12 cellular contexts compared by ENCODE assay signal in the genomic region with DNA sequence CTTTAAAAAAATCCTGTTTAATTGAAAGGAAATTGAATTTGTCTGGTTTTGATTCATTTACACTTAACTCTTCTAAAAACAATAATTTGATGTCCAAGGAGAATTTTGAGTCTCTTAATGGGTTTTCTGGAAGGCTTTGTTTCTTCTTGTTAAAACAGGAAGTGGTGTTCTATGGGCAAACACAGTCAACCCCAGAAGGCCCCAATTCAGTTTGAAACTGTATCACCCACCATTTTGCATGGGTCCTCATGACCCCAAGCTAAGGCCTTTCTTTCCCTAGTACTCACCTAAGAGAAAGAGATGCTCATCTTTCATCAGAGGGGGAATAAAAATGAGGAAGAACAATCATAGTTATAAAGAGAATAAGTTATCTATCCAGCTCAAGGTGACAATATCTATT. TPM values are rescaled to one million over a fixed set of nuclear protein-coding genes. Genes with fewer than 3 reads are reported as not detected.
A peak's percentile ranks its signal among the peaks of the same experiment; 100 is the strongest.
DNase-seq lines count a peak whose midpoint lies in the region; ATAC-seq and TF ChIP-seq lines count a peak whose summit lies in the region.
"Had no signal": no experiment of that assay in that cellular context is flagged by ENCODE, and none has a peak within 500 bp of the region (broad histone marks: within the 10 kb centered on the region; RNA-seq: fewer than 3 reads in every experiment).

No MANE protein-coding gene starts in this region.

- no peak overlapping the region for H3K9ac ChIP-seq in parathyroid adenoma

- H3K36me3 ChIP-seq in parathyroid adenoma (ENCODE audit: control insufficient read depth, insufficient read depth, low read length), result no peaks in the 10 kb centered on the region

- TF ChIP-seq CTCF in parathyroid adenoma (IDR thresholded peaks at IDR 0.05), result no peak
- TF ChIP-seq CTCF in foreskin fibroblast (IDR thresholded peaks at IDR 0.05; ENCODE audit: low read depth, low read length), result no peak

- no peaks in the 10 kb centered on the region for H3K27me3 ChIP-seq in parathyroid adenoma (ENCODE audit: control insufficient read depth, insufficient read depth, low read length)

- peak overlapping the region; percentile 7 for H3K27ac ChIP-seq in parathyroid adenoma

- no peak overlapping the region for H3K4me2 ChIP-seq in parathyroid adenoma (ENCODE audit: low read length)

- no peaks in the 10 kb centered on the region for H3K79me2 ChIP-seq in parathyroid adenoma

- DNase-seq in activated CD8-positive, alpha-beta memory T cell treated with anti-CD3 and anti-CD28 coated beads for 24 hours, result peak; percentile 43
- DNase-seq in activated CD8-positive, alpha-beta memory T cell treated with anti-CD3 and anti-CD28 coated beads, Interleukin-2, amount 50 U/mL, for 48 hours, result no peak
- DNase-seq in activated T-cell treated with anti-CD3 and anti-CD28 coated beads, Interleukin-2, amount 50 U/mL, for 48 hours, result peak; percentile 11 to 15
- no peak for DNase-seq in occipital lobe (lab: John Stamatoyannopoulos, UW)
- no peak for DNase-seq in foreskin fibroblast
- DNase-seq in NCI-H446 treated with DMSO at 0.1 percent for 48 hours (lab: John Stamatoyannopoulos, UW), result no peak
- DNase-seq: amniotic stem cell, NCI-H1105, NCI-H524 treated with DMSO at 0.1 percent for 48 hours, small intestine had no signal

- H3K9me3 ChIP-seq in parathyroid adenoma (ENCODE audit: control insufficient read depth, low read length), result no peaks in the 10 kb centered on the region

- peak; percentile 57 for ATAC-seq in HG03342 (IDR thresholded peaks at IDR 0.05; ENCODE audit: unreplicated experiment)

- no peaks in the 10 kb centered on the region for H3K4me1 ChIP-seq in parathyroid adenoma

- H3K4me3 ChIP-seq in parathyroid adenoma (ENCODE audit: low read depth, low read length) (no peak overlapping the region), foreskin fibroblast (ENCODE audit: low read depth in 1 of 2, low read length in 2 of 2) (no peak overlapping the region)

- H2AFZ ChIP-seq in parathyroid adenoma, result no peak overlapping the region

RNA-seq across cellular contexts. Expression of gene FLI1, which starts 10.6 kb away (rescaled TPM):
- total RNA-seq in occipital lobe, result 4.7 TPM

Comparison
In these comparisons a context has a peak if more than half of its experiments do, and no peak if none do; other contexts are left out.
1. DNase-seq: peak in activated CD8-positive, alpha-beta memory T cell treated with anti-CD3 and anti-CD28 coated beads for 24 hours (single experiment) and activated T-cell treated with anti-CD3 and anti-CD28 coated beads, Interleukin-2, amount 50 U/mL, for 48 hours (2 of 2); none in activated CD8-positive, alpha-beta memory T cell treated with anti-CD3 and anti-CD28 coated beads, Interleukin-2, amount 50 U/mL, for 48 hours (single experiment), occipital lobe (single experiment), foreskin fibroblast (0 of 2) and NCI-H446 treated with DMSO at 0.1 percent for 48 hours (single experiment).